In genomic region chr17:48835971-48836370, GRCh38 we compare ENCODE assay signal across 18 cellular contexts. TPM values are rescaled to one million over a fixed set of nuclear protein-coding genes. Genes with fewer than 3 reads are reported as not detected.
DNase-seq lines count a peak whose midpoint lies in the region; ATAC-seq and TF ChIP-seq lines count a peak whose summit lies in the region.
"Had no signal": no experiment of that assay in that cellular context is flagged by ENCODE, and none has a peak within 500 bp of the region (broad histone marks: within the 10 kb centered on the region; RNA-seq: fewer than 3 reads in every experiment).

No MANE protein-coding gene starts in this region.

- H3K27me3 ChIP-seq in right atrium auricular region (no peaks in the 10 kb centered on the region), Karpas-422 (ENCODE audit: low read length) (no peaks in the 10 kb centered on the region)
- H3K27me3 ChIP-seq: BE2C, ovary had no signal

- no peaks in the 10 kb centered on the region for H3K36me3 ChIP-seq in right atrium auricular region
- no peaks in the 10 kb centered on the region for H3K36me3 ChIP-seq in Karpas-422 (ENCODE audit: insufficient read depth, low read length)
- H3K36me3 ChIP-seq: BE2C, ovary had no signal

- peaks cover 7% of the 10 kb centered on the region; the same call in 1 of the 2 replicates for H4K20me1 ChIP-seq in Karpas-422 (ENCODE audit: insufficient read depth, low read depth, low read length)

- H3K79me2 ChIP-seq in Karpas-422 (ENCODE audit: low read length), result no peaks in the 10 kb centered on the region

- H3K4me2 ChIP-seq in Karpas-422 (ENCODE audit: low read depth, low read length, poor library complexity, severe bottlenecking), result no peak overlapping the region

- H3K36me3 Mint-ChIP-seq in activated T-helper 17 cell treated with anti-CD3 and anti-CD28 coated beads, Interleukin-2, amount 50 U/mL, for 72 hours (ENCODE audit: low read depth), result peaks cover 37% of the 10 kb centered on the region

- H3K27ac ChIP-seq in right atrium auricular region, result peak overlapping the region; percentile 29 to 100
- no peak overlapping the region for H3K27ac ChIP-seq in Karpas-422 (ENCODE audit: low read length)
- H3K27ac ChIP-seq: ovary had no signal

- H3K4me3 ChIP-seq in right atrium auricular region (no peak overlapping the region), Karpas-422 (ENCODE audit: low read length) (no peak overlapping the region)
- H3K4me3 ChIP-seq: ovary had no signal

- no peak overlapping the region for H2AFZ ChIP-seq in Karpas-422 (ENCODE audit: low read length)

- no peak for TF ChIP-seq CTCF in right atrium auricular region (IDR thresholded peaks at IDR 0.05)

- peaks cover 39% of the 10 kb centered on the region for H3K4me1 Mint-ChIP-seq in activated T-helper 17 cell treated with anti-CD3 and anti-CD28 coated beads, Interleukin-2, amount 50 U/mL, for 72 hours

- H3K4me3 Mint-ChIP-seq in activated T-helper 17 cell treated with anti-CD3 and anti-CD28 coated beads, Interleukin-2, amount 50 U/mL, for 72 hours, result peak overlapping the region; percentile 41
- H3K4me3 Mint-ChIP-seq: activated B cell treated with CpG ODN at 0.5 μM for 24 hours; dendritic cell treated with granulocyte-macrophage colony-stimulating factor and Interleukin-4, amounts not matched to agents 40 ng/mL and 50 ng/mL, for 4 days had no signal

- DNase-seq in right atrium auricular region (ENCODE audit: low spot score) (no peak), left cardiac atrium (no peak), Karpas-422 (peak; percentile 36), ureter (ENCODE audit: low spot score) (peak; percentile 78), NCI-H2196 treated with DMSO at 0.1 percent for 48 hours (lab: John Stamatoyannopoulos, UW; ENCODE audit: unreplicated experiment) (no peak), HCEC 1CT (no peak)
- DNase-seq in stimulated activated CD4-positive, alpha-beta T cell treated with anti-CD3 and anti-CD28 coated beads, Interleukin-4, amount 100 ng/mL, for 4 hours, result no peak
- DNase-seq: activated B cell treated with CpG ODN at 0.5 μM for 24 hours; activated T-cell treated with anti-CD3 and anti-CD28 coated beads, Interleukin-2, amount 50 U/mL, for 1 hour; BE2C; kidney glomerular epithelial cell; NCI-H1436; NCI-H526; ovary; RPMI8226; small intestine had no signal

- H3K4me1 ChIP-seq in right atrium auricular region, result peaks cover 0 to 91% of the 10 kb centered on the region in 2 donors
- peaks cover 11% of the 10 kb centered on the region for H3K4me1 ChIP-seq in Karpas-422 (ENCODE audit: low read length)
- H3K4me1 ChIP-seq: BE2C had no signal

- no peaks in the 10 kb centered on the region for H3K9me2 ChIP-seq in Karpas-422 (replicated peaks; ENCODE audit: insufficient read depth, low read length)

- no peaks in the 10 kb centered on the region for H3K9me3 ChIP-seq in right atrium auricular region
- no peaks in the 10 kb centered on the region for H3K9me3 ChIP-seq in Karpas-422 (ENCODE audit: low read length)
- H3K9me3 ChIP-seq: BE2C, ovary had no signal

- no peak overlapping the region for H3K27ac Mint-ChIP-seq in activated T-helper 17 cell treated with anti-CD3 and anti-CD28 coated beads, Interleukin-2, amount 50 U/mL, for 72 hours
- H3K27ac Mint-ChIP-seq: activated B cell treated with CpG ODN at 0.5 μM for 24 hours; dendritic cell treated with granulocyte-macrophage colony-stimulating factor and Interleukin-4, amounts not matched to agents 40 ng/mL and 50 ng/mL, for 4 days had no signal

- H3K9ac ChIP-seq in Karpas-422 (ENCODE audit: low read length), result no peak overlapping the region

- intact Hi-C loops in left cardiac atrium (cut with DNase I), result no loop called here

- no peaks in the 10 kb centered on the region for H3K9me3 Mint-ChIP-seq in activated T-helper 17 cell treated with anti-CD3 and anti-CD28 coated beads, Interleukin-2, amount 50 U/mL, for 72 hours
- H3K9me3 Mint-ChIP-seq: activated B cell treated with CpG ODN at 0.5 μM for 24 hours; dendritic cell treated with granulocyte-macrophage colony-stimulating factor and Interleukin-4, amounts not matched to agents 40 ng/mL and 50 ng/mL, for 4 days had no signal

- no peaks in the 10 kb centered on the region for H3K27me3 Mint-ChIP-seq in activated T-helper 17 cell treated with anti-CD3 and anti-CD28 coated beads, Interleukin-2, amount 50 U/mL, for 72 hours
- H3K27me3 Mint-ChIP-seq: activated B cell treated with CpG ODN at 0.5 μM for 24 hours had no signal

- no peak for ATAC-seq in left cardiac atrium
- ATAC-seq in activated T-helper 17 cell treated with anti-CD3 and anti-CD28 coated beads, Interleukin-2, amount 50 U/mL, for 72 hours (replicated peaks), result no peak

RNA-seq across cellular contexts. Expression of gene CALCOCO2, which starts 5.1 kb away (rescaled TPM):
- 100 to 1,000 TPM; 112 to 152 TPM for total RNA-seq in right atrium auricular region
- total RNA-seq in left cardiac atrium, result 100 to 1,000 TPM; 180 to 241 TPM
- 21.8 and 29.7 TPM in 2 replicates for total RNA-seq in Karpas-422 (2014; rRNA removed; shearing (Covaris generic); ENCODE audit: low replicate concordance)
- total RNA-seq in activated T-helper 17 cell treated with anti-CD3 and anti-CD28 coated beads, Interleukin-2, amount 50 U/mL, for 72 hours, result 100 to 1,000 TPM; 101 to 130 TPM
- 221 TPM for total RNA-seq in ureter

RNA-seq across cellular contexts. Expression of gene TTLL6, which starts 18.9 kb away (rescaled TPM):
- not detected for total RNA-seq in right atrium auricular region
- under 1 TPM in 1 of 2 donors, not detected in 1; 0.16 TPM for total RNA-seq in left cardiac atrium
- not detected in 2 replicates for total RNA-seq in Karpas-422 (2014; rRNA removed; shearing (Covaris generic); ENCODE audit: low replicate concordance)
- not detected for total RNA-seq in activated T-helper 17 cell treated with anti-CD3 and anti-CD28 coated beads, Interleukin-2, amount 50 U/mL, for 72 hours
- 0.68 TPM for total RNA-seq in ureter
- total RNA-seq: activated B cell treated with CpG ODN at 0.5 μM for 24 hours had no signal

RNA-seq across cellular contexts. Expression of gene ATP5MC1, which starts 56.6 kb away (rescaled TPM):
- total RNA-seq in right atrium auricular region (1,000 to 10,000 TPM in 1 of 2 donors, 100 to 1,000 TPM in 1; 419 to 1,068 TPM), left cardiac atrium (100 to 1,000 TPM; 356 to 396 TPM), ureter (109 TPM)
- 120 and 167 TPM in 2 replicates for total RNA-seq in Karpas-422 (2014; rRNA removed; shearing (Covaris generic); ENCODE audit: low replicate concordance)
- total RNA-seq in activated T-helper 17 cell treated with anti-CD3 and anti-CD28 coated beads, Interleukin-2, amount 50 U/mL, for 72 hours, result 100 to 1,000 TPM in 1 of 2 donors, 10 to 100 TPM in 1; 71.3 to 101 TPM

Comparison
In these comparisons a context has a peak if more than half of its experiments do, and no peak if none do; other contexts are left out.
1. DNase-seq: peak in Karpas-422 (single experiment) and ureter (single experiment); none in right atrium auricular region (single experiment), left cardiac atrium (single experiment), stimulated activated CD4-positive, alpha-beta T cell treated with anti-CD3 and anti-CD28 coated beads, Interleukin-4, amount 100 ng/mL, for 4 hours (0 of 2), NCI-H2196 treated with DMSO at 0.1 percent for 48 hours (single experiment) and HCEC 1CT (single experiment).